ENCODE assay signal across 1 cellular context in the genomic region with DNA sequence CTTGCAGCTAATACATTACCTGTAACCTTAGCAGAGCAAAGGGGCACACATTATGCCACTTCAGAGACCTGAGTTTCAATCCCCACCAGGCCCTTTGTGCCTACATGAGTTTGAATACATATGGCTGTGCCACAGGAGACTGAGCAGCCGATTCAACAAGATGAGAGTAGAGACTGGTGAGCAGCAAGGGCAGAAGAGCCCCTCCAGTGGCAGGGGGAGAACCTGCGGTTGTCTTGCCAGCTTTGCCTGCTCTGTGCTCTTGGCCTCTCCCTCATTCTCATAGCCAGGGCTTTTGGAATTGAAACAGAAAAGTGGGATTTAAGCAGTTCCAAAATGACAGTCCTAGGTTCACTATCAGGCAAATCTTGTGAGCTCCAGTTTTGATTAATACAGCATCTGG.
TF ChIP-seq lines count a peak whose summit lies in the region.

No MANE protein-coding gene starts in this region.

TF ChIP-seq in GM23338, 12 proteins besides CTCF, POLR2A, EP300 and RAD21 (continued from another document):
- TF ChIP-seq STAT1 (IDR thresholded peaks at IDR 0.05; ENCODE audit: unreplicated experiment) = no peak
